Comparison of ENCODE assay signal across 1 cellular context in the genomic region with DNA sequence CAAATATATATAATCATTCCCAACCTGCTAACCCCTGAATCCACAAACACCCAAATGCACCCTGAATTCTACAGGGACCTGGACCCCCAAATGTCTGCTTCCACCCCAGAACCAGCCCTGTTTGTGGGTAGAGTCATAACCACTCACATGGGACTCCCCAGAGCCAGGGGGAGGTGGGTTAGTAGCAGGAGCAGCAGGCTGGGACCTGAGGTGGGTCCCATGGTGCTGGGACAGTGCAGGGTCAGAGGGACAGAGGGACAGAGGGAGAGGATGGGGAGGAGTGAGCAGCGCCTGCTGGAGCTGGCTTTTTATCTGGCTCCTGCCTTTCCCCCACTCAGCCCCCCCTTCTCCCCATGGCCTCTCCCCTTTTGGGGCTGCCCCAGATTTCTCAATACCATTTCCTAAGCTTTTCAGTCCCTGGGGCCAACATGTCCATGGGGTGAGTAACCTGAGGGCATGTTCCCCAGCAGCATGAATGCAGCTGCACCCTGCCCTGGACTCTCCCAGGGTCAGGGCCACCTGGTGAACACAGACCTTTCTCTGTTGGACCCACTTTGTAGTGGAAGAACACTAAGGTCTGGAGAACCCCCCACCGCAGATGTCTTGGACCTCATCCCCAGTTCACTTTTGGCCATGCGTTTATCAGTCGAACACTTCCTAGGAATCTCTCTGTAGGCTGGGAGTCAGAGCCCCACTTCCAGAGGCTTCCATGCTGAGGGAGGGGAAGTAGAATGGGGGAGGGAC.
TF ChIP-seq lines count a peak whose summit lies in the region.

A gene (minus strand): TSS at position 282 of the 744 bp plus-strand sequence. CDS start 61 bp downstream, at position 221.

TF ChIP-seq in H1, 55 proteins besides CTCF, POLR2A, EP300 and RAD21:
- TF ChIP-seq GTF2F1 (IDR thresholded peaks at IDR 0.05; ENCODE audit: borderline replicate concordance, low read depth, low read length) = no peak
- TF ChIP-seq, protein P1, sequence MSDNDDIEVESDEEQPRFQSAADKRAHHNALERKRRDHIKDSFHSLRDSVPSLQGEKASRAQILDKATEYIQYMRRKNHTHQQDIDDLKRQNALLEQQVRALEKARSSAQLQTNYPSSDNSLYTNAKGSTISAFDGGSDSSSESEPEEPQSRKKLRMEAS (IDR thresholded peaks at IDR 0.05) = no peak
- no peak for TF ChIP-seq SAP30 (IDR thresholded peaks at IDR 0.05; ENCODE audit: insufficient read depth, insufficient replicate concordance, low read length)
